In genomic region chr6:18178959-18179358, GRCh38 we compare ENCODE assay signal across 36 cellular contexts.
"Had no signal": no experiment of that assay in that cellular context is flagged by ENCODE, and none has a peak within 500 bp of the region (broad histone marks: within the 10 kb centered on the region; RNA-seq: fewer than 3 reads in every experiment).

No MANE protein-coding gene starts in this region.

- H3K4me3 ChIP-seq: ascending aorta, cardiac muscle cell, heart left ventricle, left lung, lower lobe of right lung, ovary, prostate gland, smooth muscle cell, upper lobe of right lung had no signal

- H3K36me3 ChIP-seq: cardiac muscle cell, ovary, prostate gland, upper lobe of right lung had no signal

- H3K27me3 Mint-ChIP-seq: activated CD4-positive, alpha-beta memory T cell treated with anti-CD3 and anti-CD28 coated beads, Interleukin-2, amount 10 ng/mL, durations not matched to agents 7 days and 5 days; activated naive CD4-positive, alpha-beta T cell treated with anti-CD3 and anti-CD28 coated beads, Interleukin-2, amount 10 ng/mL, durations not matched to agents 7 days and 5 days; activated naive CD8-positive, alpha-beta T cell treated with anti-CD3 and anti-CD28 coated beads, Interleukin-2, amount 10 ng/mL, durations not matched to agents 7 days and 5 days; activated T-cell treated with anti-CD3 and anti-CD28 coated beads, Interleukin-2, amount 50 U/mL, for 24 hours; brain; stimulated activated memory B cell treated with anti-CD40 and anti-IgM and Interleukin-4, amounts not matched to agents 10 μg/mL and 1 μg/mL and 100 μg/mL, for 72 hours; stimulated activated naive CD8-positive, alpha-beta T cell treated with anti-CD3 and anti-CD28 coated beads, Interleukin-15, amount 100 ng/mL, for 72 hours had no signal

- ATAC-seq: activated CD4-positive, CD25-positive, alpha-beta regulatory T cell treated with anti-CD3 and anti-CD28 coated beads, Interleukin-2, amount 50 U/mL, for 24 hours; esophagus mucosa; heart left ventricle; left lung; lower lobe of right lung; stimulated activated memory B cell treated with anti-CD40 and anti-IgM and Interleukin-4, amounts not matched to agents 10 μg/mL and 1 μg/mL and 100 μg/mL, for 72 hours; stimulated activated naive CD8-positive, alpha-beta T cell treated with anti-CD3 and anti-CD28 coated beads, Interleukin-15, amount 100 ng/mL, for 72 hours; upper lobe of right lung had no signal

- H3K4me3 Mint-ChIP-seq: activated CD4-positive, alpha-beta memory T cell treated with anti-CD3 and anti-CD28 coated beads, Interleukin-2, amount 10 ng/mL, durations not matched to agents 7 days and 5 days; activated naive CD4-positive, alpha-beta T cell treated with anti-CD3 and anti-CD28 coated beads, Interleukin-2, amount 10 ng/mL, durations not matched to agents 7 days and 5 days; activated naive CD8-positive, alpha-beta T cell treated with anti-CD3 and anti-CD28 coated beads, Interleukin-2, amount 10 ng/mL, durations not matched to agents 7 days and 5 days; activated T-cell treated with anti-CD3 and anti-CD28 coated beads, Interleukin-2, amount 50 U/mL, for 24 hours; brain; endodermal cell; immature natural killer cell; nephron; stimulated activated memory B cell treated with anti-CD40 and anti-IgM and Interleukin-4, amounts not matched to agents 10 μg/mL and 1 μg/mL and 100 μg/mL, for 72 hours; stimulated activated naive CD8-positive, alpha-beta T cell treated with anti-CD3 and anti-CD28 coated beads, Interleukin-15, amount 100 ng/mL, for 72 hours; T-helper 1 cell treated with Interleukin-12 subunit alpha and Interleukin-12 subunit beta and Interleukin-4 antibody, amounts not matched to agents 30 μg/mL and 1 μg/mL, for 36 hours had no signal

- H3K9me3 Mint-ChIP-seq: activated naive CD4-positive, alpha-beta T cell treated with anti-CD3 and anti-CD28 coated beads, Interleukin-2, amount 10 ng/mL, durations not matched to agents 7 days and 5 days; activated T-cell treated with anti-CD3 and anti-CD28 coated beads, Interleukin-2, amount 50 U/mL, for 24 hours; immature natural killer cell; stimulated activated memory B cell treated with anti-CD40 and anti-IgM and Interleukin-4, amounts not matched to agents 10 μg/mL and 1 μg/mL and 100 μg/mL, for 72 hours had no signal

- H3K4me1 Mint-ChIP-seq: activated CD4-positive, alpha-beta memory T cell treated with anti-CD3 and anti-CD28 coated beads, Interleukin-2, amount 10 ng/mL, durations not matched to agents 7 days and 5 days; activated naive CD8-positive, alpha-beta T cell treated with anti-CD3 and anti-CD28 coated beads, Interleukin-2, amount 10 ng/mL, durations not matched to agents 7 days and 5 days had no signal

- H3K9me3 ChIP-seq: ascending aorta, left lung, lower lobe of right lung, ovary, prostate gland, upper lobe of right lung had no signal

- H3K27ac ChIP-seq: ascending aorta, cardiac muscle cell, ovary, prostate gland, VCaP had no signal

- H3K27me3 ChIP-seq: ascending aorta, cardiac muscle cell, heart left ventricle, left lung, ovary, upper lobe of right lung had no signal

- DNase-seq: activated CD4-positive, alpha-beta memory T cell treated with anti-CD3 and anti-CD28 coated beads, Interleukin-2, amount 10 ng/mL, durations not matched to agents 7 days and 5 days; activated CD4-positive, alpha-beta T cell treated with anti-CD3 and anti-CD28 coated beads for 48 hours; activated CD8-positive, alpha-beta memory T cell treated with anti-CD3 and anti-CD28 coated beads, Interleukin-2, amount 50 U/mL, for 48 hours; activated gamma-delta T cell; activated naive CD4-positive, alpha-beta T cell treated with anti-CD3 and anti-CD28 coated beads, Interleukin-2, amount 10 ng/mL, durations not matched to agents 7 days and 5 days; activated naive CD8-positive, alpha-beta T cell treated with anti-CD3 and anti-CD28 coated beads, Interleukin-2, amount 10 ng/mL, durations not matched to agents 7 days and 5 days; activated T-cell treated with anti-CD3 and anti-CD28 coated beads, Interleukin-2, amount 50 U/mL, for 24 hours; cerebellar nuclear complex; endodermal cell; foreskin fibroblast; heart left ventricle; hypothalamus; immature natural killer cell; left lung; lower lobe of right lung; mesendoderm; ovary; retina; stimulated activated CD4-positive, alpha-beta T cell treated with anti-CD3 and anti-CD28 coated beads, Interleukin-1b, Interleukin-23, amount 100 ng/mL, for 48 hours; stimulated activated CD4-positive, alpha-beta T cell treated with anti-CD3 and anti-CD28 coated beads, Interleukin-4, amount 100 ng/mL, for 4 hours; stimulated activated CD8-positive, alpha-beta memory T cell treated with anti-CD3 and anti-CD28 coated beads, Interleukin-4, amount 100 ng/mL, for 48 hours; stimulated activated naive CD8-positive, alpha-beta T cell treated with anti-CD3 and anti-CD28 coated beads, Interleukin-15, amount 100 ng/mL, for 72 hours; substantia nigra; T-helper 9 cell; upper lobe of right lung had no signal

- H3K4me1 ChIP-seq: ascending aorta, lower lobe of right lung, prostate gland, upper lobe of right lung had no signal

- H3K4me2 ChIP-seq: smooth muscle cell had no signal

- H3K27ac Mint-ChIP-seq: activated CD4-positive, alpha-beta memory T cell treated with anti-CD3 and anti-CD28 coated beads, Interleukin-2, amount 10 ng/mL, durations not matched to agents 7 days and 5 days; activated naive CD4-positive, alpha-beta T cell treated with anti-CD3 and anti-CD28 coated beads, Interleukin-2, amount 10 ng/mL, durations not matched to agents 7 days and 5 days; activated naive CD8-positive, alpha-beta T cell treated with anti-CD3 and anti-CD28 coated beads, Interleukin-2, amount 10 ng/mL, durations not matched to agents 7 days and 5 days; activated T-cell treated with anti-CD3 and anti-CD28 coated beads, Interleukin-2, amount 50 U/mL, for 24 hours; brain; nephron; stimulated activated memory B cell treated with anti-CD40 and anti-IgM and Interleukin-4, amounts not matched to agents 10 μg/mL and 1 μg/mL and 100 μg/mL, for 72 hours; stimulated activated naive CD8-positive, alpha-beta T cell treated with anti-CD3 and anti-CD28 coated beads, Interleukin-15, amount 100 ng/mL, for 72 hours; T-helper 1 cell treated with Interleukin-12 subunit alpha and Interleukin-12 subunit beta and Interleukin-4 antibody, amounts not matched to agents 30 μg/mL and 1 μg/mL, for 36 hours had no signal
